In genomic region chr4:24775750-24776149, GRCh38 we compare ENCODE assay signal across 1 cellular context.
TF ChIP-seq lines count a peak whose summit lies in the region.

No MANE protein-coding gene starts in this region.

TF ChIP-seq in SK-N-SH, 30 proteins besides CTCF, POLR2A, EP300 and RAD21 (continued from another document):
- TF ChIP-seq MAX (IDR thresholded peaks at IDR 0.05; ENCODE audit: low read depth) = no peak
- TF ChIP-seq YY1 (IDR thresholded peaks at IDR 0.05; ENCODE audit: low read depth) = no peak
